ENCODE assay signal across 9 cellular contexts in genomic region chr11:2975594-2975993, GRCh38. TPM values are rescaled to one million over a fixed set of nuclear protein-coding genes. Genes with fewer than 3 reads are reported as not detected.
DNase-seq lines count a peak whose midpoint lies in the region; ATAC-seq, FAIRE-seq and TF ChIP-seq lines count a peak whose summit lies in the region.
"Had no signal": no experiment of that assay in that cellular context is flagged by ENCODE, and none has a peak within 500 bp of the region (broad histone marks: within the 10 kb centered on the region; RNA-seq: fewer than 3 reads in every experiment).

No MANE protein-coding gene starts in this region.

- no peak overlapping the region for H2AFZ ChIP-seq in Karpas-422 (ENCODE audit: low read length)
- no peak overlapping the region for H2AFZ ChIP-seq in endothelial cell of umbilical vein (ENCODE audit: low read depth, low read length)

- peak; percentile 22 to 35 for TF ChIP-seq CTCF in endothelial cell of umbilical vein (IDR thresholded peaks at IDR 0.05; ENCODE audit: extremely low read depth in 1 of 2, insufficient read depth in 1 of 2, low read depth in 1 of 2, low read length in 2 of 2)
- TF ChIP-seq CTCF in gastroesophageal sphincter (IDR thresholded peaks at IDR 0.05): peak in 2 of 4 experiments; percentile 22 to 24

- H3K36me3 Mint-ChIP-seq in naive thymus-derived CD8-positive, alpha-beta T cell: peaks cover 0 to 89% (median 15%) of the 10 kb centered on the region in 3 donors

- H3K27me3 ChIP-seq in Karpas-422 (ENCODE audit: low read length) (no peaks in the 10 kb centered on the region), endothelial cell of umbilical vein (ENCODE audit: control insufficient read depth in 2 of 2, insufficient read depth in 2 of 2, low read length in 2 of 2) (no peaks in the 10 kb centered on the region), gastroesophageal sphincter (no peaks in the 10 kb centered on the region)
- H3K27me3 ChIP-seq: SJCRH30 had no signal

- H3K9me1 ChIP-seq in endothelial cell of umbilical vein (replicated peaks; ENCODE audit: control insufficient read depth, extremely low read depth, insufficient read depth, low read length): no peaks in the 10 kb centered on the region

- H3K27ac Mint-ChIP-seq in naive thymus-derived CD8-positive, alpha-beta T cell: peak overlapping the region in 8 of 10 donors; percentile 35 to 87 (median 68)

- no TSS peak for BruUV-seq in endothelial cell of umbilical vein (replicated peaks; lab: Mats Ljungman, UMichigan)

- H3K4me2 ChIP-seq in Karpas-422 (ENCODE audit: low read depth, low read length, poor library complexity, severe bottlenecking) (no peak overlapping the region), endothelial cell of umbilical vein (ENCODE audit: insufficient read depth, low read length) (no peak overlapping the region)

- no peaks in the 10 kb centered on the region for H3K9me2 ChIP-seq in Karpas-422 (replicated peaks; ENCODE audit: insufficient read depth, low read length)

- no peaks in the 10 kb centered on the region for H3K9me3 Mint-ChIP-seq in naive thymus-derived CD8-positive, alpha-beta T cell

- no peak overlapping the region for H3K4me3 ChIP-seq in Karpas-422 (ENCODE audit: low read length)
- no peak overlapping the region for H3K4me3 ChIP-seq in endothelial cell of umbilical vein (replicated peaks in 1 of 3; ENCODE audit: insufficient read depth in 1 of 3, low read depth in 1 of 3, low read length in 3 of 3)
- H3K4me3 ChIP-seq in gastroesophageal sphincter: no peak overlapping the region
- H3K4me3 ChIP-seq: SJCRH30 had no signal

- peaks cover 43% of the 10 kb centered on the region for H4K20me1 ChIP-seq in Karpas-422 (ENCODE audit: insufficient read depth, low read depth, low read length)
- H4K20me1 ChIP-seq in endothelial cell of umbilical vein (replicated peaks; ENCODE audit: control insufficient read depth, extremely low read depth, insufficient read depth, low read length): no peaks in the 10 kb centered on the region

- intact Hi-C loops in endothelial cell of umbilical vein (cut with micrococcal nuclease): loop anchor here (5.0 kb wide), 1 partner anchor 47 kb away; no protein-coding TSS in a partner anchor

- H3K4me3 Mint-ChIP-seq in naive thymus-derived CD8-positive, alpha-beta T cell: peak overlapping the region in 2 of 10 donors; percentile 14 to 22

- DNase-seq in ELR (ENCODE audit: low read depth) (peak; percentile 52), Karpas-422 (peak; percentile 72), endothelial cell of umbilical vein (ENCODE audit: low read depth, low spot score) (no peak)
- peak; percentile 42 to 51 for DNase-seq in activated CD4-positive, alpha-beta T cell treated with anti-CD3 and anti-CD28 coated beads for 4 hours
- peak; percentile 21 to 78 (median 54) for DNase-seq in naive thymus-derived CD8-positive, alpha-beta T cell

- H3K4me1 ChIP-seq in Karpas-422 (ENCODE audit: low read length) (no peaks in the 10 kb centered on the region), endothelial cell of umbilical vein (ENCODE audit: control insufficient read depth, extremely low read depth, insufficient read depth, low read length) (no peaks in the 10 kb centered on the region), gastroesophageal sphincter (no peaks in the 10 kb centered on the region)
- H3K4me1 ChIP-seq: SJCRH30 had no signal

- POLR2A ChIA-PET in endothelial cell of umbilical vein (lab: Charles Lee): no interaction called here
- POLR2A ChIA-PET in naive thymus-derived CD8-positive, alpha-beta T cell (lab: Charles Lee): interaction anchor here (0.7 to 3.2 kb wide), 14 partner anchors 8 to 116 kb away, joined by 3 to 34 read pairs (median 7); partner anchors contain the start of gene NAP1L4

- FAIRE-seq in endothelial cell of umbilical vein (lab: Jason Lieb, UNC): no peak

- TF ChIP-seq EP300 in gastroesophageal sphincter (IDR thresholded peaks at IDR 0.05): no peak

- TF ChIP-seq POLR2A in endothelial cell of umbilical vein (IDR thresholded peaks at IDR 0.05; ENCODE audit: low read depth, low read length) (no peak), gastroesophageal sphincter (IDR thresholded peaks at IDR 0.05) (no peak)

- H3K27ac ChIP-seq in Karpas-422 (ENCODE audit: low read length) (no peak overlapping the region), endothelial cell of umbilical vein (ENCODE audit: insufficient read depth, low read depth, low read length) (no peak overlapping the region), gastroesophageal sphincter (no peak overlapping the region)
- H3K27ac ChIP-seq: SJCRH30 had no signal

- dilution Hi-C loops in endothelial cell of umbilical vein (cut with MboI; ENCODE audit: extremely low pct_ligation_motif_present, low sequenced_read_pairs): no loop called here

- H3K4me1 Mint-ChIP-seq in naive thymus-derived CD8-positive, alpha-beta T cell: peaks cover 21 to 62% (median 52%) of the 10 kb centered on the region in 4 donors

- no peaks in the 10 kb centered on the region for H3K9me3 ChIP-seq in Karpas-422 (ENCODE audit: low read length)
- no peaks in the 10 kb centered on the region for H3K9me3 ChIP-seq in endothelial cell of umbilical vein (replicated peaks; ENCODE audit: control insufficient read depth, insufficient read depth, low read length)
- H3K9me3 ChIP-seq in gastroesophageal sphincter: no peaks in the 10 kb centered on the region
- H3K9me3 ChIP-seq: SJCRH30 had no signal

- H3K27me3 Mint-ChIP-seq in naive thymus-derived CD8-positive, alpha-beta T cell: no peaks in the 10 kb centered on the region

- H3K79me2 ChIP-seq in Karpas-422 (ENCODE audit: low read length): peaks cover 94% of the 10 kb centered on the region
- peaks cover 47% of the 10 kb centered on the region for H3K79me2 ChIP-seq in endothelial cell of umbilical vein (ENCODE audit: control insufficient read depth, insufficient read depth, low read length)

- H3K9ac ChIP-seq in Karpas-422 (ENCODE audit: low read length) (no peak overlapping the region), endothelial cell of umbilical vein (replicated peaks; ENCODE audit: extremely low read depth, insufficient read depth, low read length) (no peak overlapping the region)

- H3K36me3 ChIP-seq in Karpas-422 (ENCODE audit: insufficient read depth, low read length): peaks cover 82% of the 10 kb centered on the region
- peaks cover 23 to 26% of the 10 kb centered on the region in 2 experiments for H3K36me3 ChIP-seq in endothelial cell of umbilical vein (ENCODE audit: control insufficient read depth in 2 of 2, extremely low read depth in 1 of 2, insufficient read depth in 2 of 2, low read length in 2 of 2)
- H3K36me3 ChIP-seq in gastroesophageal sphincter: peaks cover 4 to 90% of the 10 kb centered on the region in 2 donors

- ATAC-seq in naive thymus-derived CD8-positive, alpha-beta T cell: peak; percentile 91 to 96
- ATAC-seq in HG03442 (IDR thresholded peaks at IDR 0.05; ENCODE audit: unreplicated experiment) (no peak), gastroesophageal sphincter (no peak), GM19397 (IDR thresholded peaks at IDR 0.05; ENCODE audit: unreplicated experiment) (no peak)

- 78 to 81% methylated on average over 3 to 4 of the region's 4 CpGs for WGBS in gastroesophageal sphincter (ENCODE audit: low coverage in 1 of 2), 2 donors

- CTCF ChIA-PET in endothelial cell of umbilical vein (lab: Charles Lee): interaction anchor here (0.8 to 2.0 kb wide), 9 partner anchors 8 to 443 kb away, joined by 3 to 15 read pairs (median 4); no protein-coding TSS in a partner anchor

TF ChIP-seq in endothelial cell of umbilical vein, 7 proteins besides CTCF, POLR2A, EP300 and RAD21 (continues in another document):
- TF ChIP-seq POLR2AphosphoS5 (IDR thresholded peaks at IDR 0.05; ENCODE audit: insufficient read depth, low read depth, low read length) (no peak), GATA2 (IDR thresholded peaks at IDR 0.05; ENCODE audit: insufficient read depth, insufficient read length, low read depth, low read length) (no peak), JUN (IDR thresholded peaks at IDR 0.05; ENCODE audit: borderline replicate concordance, insufficient read depth, insufficient read length, low read depth) (no peak), EZH2 (IDR thresholded peaks at IDR 0.05; ENCODE audit: borderline replicate concordance, low read depth, low read length, severe bottlenecking) (no peak), MYC (IDR thresholded peaks at IDR 0.05; ENCODE audit: low read depth, low read length) (no peak), MAX (IDR thresholded peaks at IDR 0.05; ENCODE audit: insufficient read depth, insufficient read length) (no peak)

RNA-seq across cellular contexts. Expression of gene NAP1L4, which starts 16.5 kb away (rescaled TPM):
- total RNA-seq in Karpas-422 (2014; rRNA removed; shearing (Covaris generic); ENCODE audit: low replicate concordance): 80.5 and 171 TPM in 2 replicates
- total RNA-seq in endothelial cell of umbilical vein (173 and 177 TPM in 2 replicates), gastroesophageal sphincter (100 to 1,000 TPM; 107 to 175 (median 137) TPM)
- polyA plus RNA-seq in endothelial cell of umbilical vein: 68.0 and 100.0 TPM in 2 replicates
- polyA plus RNA-seq in endothelial cell of umbilical vein (2011; cell fraction: cytosol; rRNA removed): 112 and 117 TPM in 2 replicates
- 169 and 178 TPM in 2 replicates for polyA plus RNA-seq in endothelial cell of umbilical vein (2011; cell fraction: nucleus; rRNA removed)
- 140 and 147 TPM in 2 replicates for polyA plus RNA-seq in endothelial cell of umbilical vein (2012)
- 71.5 and 73.7 TPM in 2 replicates for polyA minus RNA-seq in endothelial cell of umbilical vein
- polyA minus RNA-seq in endothelial cell of umbilical vein (2011; cell fraction: cytosol; rRNA and poly(A)+ RNA removed): 52.2 TPM
- 75.3 and 108 TPM in 2 replicates for polyA minus RNA-seq in endothelial cell of umbilical vein (2011; cell fraction: nucleus; rRNA and poly(A)+ RNA removed)
- total RNA-seq in naive thymus-derived CD8-positive, alpha-beta T cell: 100 to 1,000 TPM; 455 to 471 TPM
- 100 to 1,000 TPM; 169 to 207 (median 201) TPM for polyA plus RNA-seq in naive thymus-derived CD8-positive, alpha-beta T cell

RNA-seq across cellular contexts. Expression of gene PHLDA2, which starts 46.4 kb away (rescaled TPM):
- 0.25 TPM in 1 of 2 replicates, not detected in the other for total RNA-seq in Karpas-422 (2014; rRNA removed; shearing (Covaris generic); ENCODE audit: low replicate concordance)
- total RNA-seq in endothelial cell of umbilical vein: 44.5 and 51.5 TPM in 2 replicates
- polyA plus RNA-seq in endothelial cell of umbilical vein: 38.5 and 45.6 TPM in 2 replicates
- polyA plus RNA-seq in endothelial cell of umbilical vein (2011; cell fraction: cytosol; rRNA removed): 20.7 and 42.6 TPM in 2 replicates
- 9.4 and 13.0 TPM in 2 replicates for polyA plus RNA-seq in endothelial cell of umbilical vein (2011; cell fraction: nucleus; rRNA removed)
- polyA plus RNA-seq in endothelial cell of umbilical vein (2012): 36.8 and 57.9 TPM in 2 replicates
- 3.8 and 5.2 TPM in 2 replicates for polyA minus RNA-seq in endothelial cell of umbilical vein
- 76.2 TPM for polyA minus RNA-seq in endothelial cell of umbilical vein (2011; cell fraction: cytosol; rRNA and poly(A)+ RNA removed)
- 4.0 and 13.1 TPM in 2 replicates for polyA minus RNA-seq in endothelial cell of umbilical vein (2011; cell fraction: nucleus; rRNA and poly(A)+ RNA removed)
- under 1 TPM; 0.69 to 0.83 TPM for total RNA-seq in naive thymus-derived CD8-positive, alpha-beta T cell
- not detected for polyA plus RNA-seq in naive thymus-derived CD8-positive, alpha-beta T cell
- total RNA-seq in gastroesophageal sphincter: 1 to 10 TPM in 2 of 4 donors, under 1 TPM in 1, not detected in 1; 0.82 to 5.0 (median 1.9) TPM
- total RNA-seq: SJCRH30 had no signal

Comparison
In these comparisons a context has a peak if more than half of its experiments do, and no peak if none do; other contexts are left out.
1. ATAC-seq: peak in naive thymus-derived CD8-positive, alpha-beta T cell (2 of 2); none in HG03442 (single experiment), gastroesophageal sphincter (single experiment) and GM19397 (single experiment).